ENCODE assay signal across 8 cellular contexts in the genomic region with DNA sequence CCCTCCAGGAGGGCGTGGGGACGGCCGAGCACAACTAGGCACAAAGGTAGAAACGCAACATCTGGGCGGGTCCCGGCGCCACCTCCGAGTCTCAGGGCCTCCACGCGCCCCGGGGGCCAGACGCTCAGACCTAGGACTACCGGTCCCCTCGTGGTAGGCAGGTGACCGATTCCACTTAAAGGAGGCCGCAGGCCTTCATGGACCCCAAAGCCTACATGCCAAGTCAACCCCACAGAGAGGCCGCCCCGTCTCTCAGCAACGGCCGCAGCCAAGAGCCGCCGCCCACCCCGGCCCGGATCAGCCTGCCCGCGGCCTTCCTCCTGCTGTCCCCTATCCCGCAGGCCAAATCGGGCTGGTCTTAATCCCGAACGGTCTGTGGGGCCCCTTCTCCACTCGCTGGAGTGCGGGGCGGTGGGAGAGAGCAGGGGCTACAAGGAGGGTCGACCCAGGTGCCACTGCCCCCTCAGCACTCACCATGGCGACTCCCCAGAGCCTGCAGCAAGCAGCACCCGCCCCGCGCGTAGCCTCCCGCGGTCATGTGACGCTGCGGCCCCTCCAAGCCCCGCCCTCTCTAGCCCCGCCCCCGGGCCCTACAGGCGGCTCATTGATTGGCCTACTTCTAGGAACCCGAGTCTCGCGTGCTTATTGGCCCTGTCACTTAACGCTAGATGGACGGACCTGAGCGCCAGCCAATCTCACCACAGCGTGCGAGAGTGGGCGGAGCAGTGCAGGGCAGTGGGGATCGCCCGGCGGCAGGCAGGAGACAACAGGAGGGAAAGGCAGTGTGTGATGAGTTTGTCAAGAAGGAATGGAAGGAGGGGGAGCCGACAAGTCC. TPM values are rescaled to one million over a fixed set of nuclear protein-coding genes. Genes with fewer than 3 reads are reported as not detected.
DNase-seq lines count a peak whose midpoint lies in the region; ATAC-seq, FAIRE-seq and TF ChIP-seq lines count a peak whose summit lies in the region.

A gene (minus strand): TSS at position 522 of the 835 bp plus-strand sequence. CDS start 45 bp downstream, at position 477.

- no CpG with 5 or more reads among the region's 60 CpGs for WGBS in iPS DF 6.9 (ENCODE audit: insufficient coverage, insufficient read length)

- peak in 1 of 2 experiments; percentile 8 for TF ChIP-seq CTCF in brain (conservative IDR thresholded peaks at IDR 0.05)

- peak within 1 kb of the TSS; percentile 80 for H3K4me3 ChIP-seq in iPS DF 6.9 (ENCODE audit: low read length)
- H3K4me3 ChIP-seq in skeletal muscle cell (ENCODE audit: low read depth, low read length), result peak within 1 kb of the TSS; percentile 86

- H3K27ac Mint-ChIP-seq in brain, result no peak within 1 kb of the TSS

- no peaks in the 10 kb centered on the region for H3K27me3 ChIP-seq in iPS DF 6.9 (ENCODE audit: control insufficient read depth, insufficient read depth, low read length)

- peaks cover 6% of the 10 kb centered on the region for H3K36me3 Mint-ChIP-seq in brain

- H3K4me1 Mint-ChIP-seq in brain, result peaks cover 44% of the 10 kb centered on the region

- no peaks in the 10 kb centered on the region for H3K27me3 Mint-ChIP-seq in brain

- no peak within 1 kb of the TSS for H3K4me3 Mint-ChIP-seq in brain

- no peaks in the 10 kb centered on the region for H3K9me3 ChIP-seq in iPS DF 6.9 (ENCODE audit: control insufficient read depth, insufficient read depth, low read length)

- H3K27ac ChIP-seq in iPS DF 6.9 (ENCODE audit: low read length), result no peak within 1 kb of the TSS

- ATAC-seq in GM18520 (IDR thresholded peaks at IDR 0.05; ENCODE audit: unreplicated experiment) (peak; percentile 78), HG03064 (IDR thresholded peaks at IDR 0.05; ENCODE audit: low read depth, unreplicated experiment) (peak; percentile 82)

- FAIRE-seq in TTC549 (lab: Jason Lieb, UNC), result peak; percentile 59

- no peaks in the 10 kb centered on the region for H3K9me3 Mint-ChIP-seq in brain

- H3K4me1 ChIP-seq in iPS DF 6.9 (ENCODE audit: control insufficient read depth, insufficient read depth, low read length), result peaks cover 1% of the 10 kb centered on the region

- DNase-seq in 8988T, result peak; percentile 82
- peak; percentile 94 for DNase-seq in NCI-H2107 (lab: John Stamatoyannopoulos, UW)
- peak; percentile 92 for DNase-seq in iPS DF 6.9 (ENCODE audit: low read depth, low spot score)
- peak; percentile 95 for DNase-seq in skeletal muscle cell (ENCODE audit: low read depth)

- H3K36me3 ChIP-seq in iPS DF 6.9 (ENCODE audit: control insufficient read depth, insufficient read depth, low read length), result 0 out of 2 replicates have a peak, but pooled peaks cover 5% of the 10 kb centered on the region

RNA-seq across cellular contexts. Expression of the gene that starts here (rescaled TPM):
- polyA plus RNA-seq in brain (ENCODE audit: insufficient read depth, low read depth, low replicate concordance), result 83.1 TPM
